In genomic region chr2:223051580-223052375, GRCh38 we compare ENCODE assay signal across 10 cellular contexts. TPM values are rescaled to one million over a fixed set of nuclear protein-coding genes. Genes with fewer than 3 reads are reported as not detected.
DNase-seq lines count a peak whose midpoint lies in the region; TF ChIP-seq lines count a peak whose summit lies in the region.
"Had no signal": no experiment of that assay in that cellular context is flagged by ENCODE, and none has a peak within 500 bp of the region (broad histone marks: within the 10 kb centered on the region; RNA-seq: fewer than 3 reads in every experiment).

A gene with protein sequence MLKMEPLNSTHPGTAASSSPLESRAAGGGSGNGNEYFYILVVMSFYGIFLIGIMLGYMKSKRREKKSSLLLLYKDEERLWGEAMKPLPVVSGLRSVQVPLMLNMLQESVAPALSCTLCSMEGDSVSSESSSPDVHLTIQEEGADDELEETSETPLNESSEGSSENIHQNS (plus strand): TSS chr2:223052190. CDS start chr2:223052831, 641 bp downstream.

- no peak for TF ChIP-seq EP300 in sigmoid colon (IDR thresholded peaks at IDR 0.05)

- H4K20me1 ChIP-seq in hepatocyte (ENCODE audit: insufficient read depth, poor library complexity, severe bottlenecking): no peaks in the 10 kb centered on the region

- H3K36me3 ChIP-seq in ascending aorta (no peaks in the 10 kb centered on the region), hepatocyte (replicated peaks; ENCODE audit: insufficient read depth, low read depth) (no peaks in the 10 kb centered on the region), sigmoid colon (no peaks in the 10 kb centered on the region)

- TF ChIP-seq POLR2A in sigmoid colon (IDR thresholded peaks at IDR 0.05): peak; percentile 51 to 79

- H3K27ac ChIP-seq in ascending aorta (peak within 1 kb of the TSS; percentile 80 to 83), hepatocyte (peak within 1 kb of the TSS; percentile 81), sigmoid colon (peak within 1 kb of the TSS; percentile 84 to 90 (median 90))

- peaks cover 6% of the 10 kb centered on the region for H3K79me2 ChIP-seq in hepatocyte

- 40% methylated on average over 23 of the region's 23 CpGs for WGBS in hepatocyte (ENCODE audit: low lambda C conversion rate, missing lambda C conversion rate)
- 11 to 37% methylated on average over 23 of the region's 23 CpGs for WGBS in sigmoid colon, 2 donors

- H3K4me1 ChIP-seq in ascending aorta: peaks cover 15 to 42% of the 10 kb centered on the region in 2 donors
- H3K4me1 ChIP-seq in hepatocyte (ENCODE audit: insufficient read depth): peaks cover 41% of the 10 kb centered on the region
- peaks cover 0 to 72% (median 56%) of the 10 kb centered on the region in 4 donors for H3K4me1 ChIP-seq in sigmoid colon

- TF ChIP-seq CTCF in ascending aorta (IDR thresholded peaks at IDR 0.05) (no peak), hepatocyte (IDR thresholded peaks at IDR 0.05; ENCODE audit: poor library complexity) (no peak), sigmoid colon (IDR thresholded peaks at IDR 0.05) (no peak)

- H3K9me3 ChIP-seq in ascending aorta (no peaks in the 10 kb centered on the region), hepatocyte (ENCODE audit: low read depth) (no peaks in the 10 kb centered on the region), sigmoid colon (no peaks in the 10 kb centered on the region)

- H3K4me3 ChIP-seq in ascending aorta (peak within 1 kb of the TSS; percentile 57 to 68), hepatocyte (peak within 1 kb of the TSS; percentile 10), sigmoid colon (peak within 1 kb of the TSS; percentile 33 to 67 (median 54))

- H3K9me2 ChIP-seq in hepatocyte (replicated peaks; ENCODE audit: insufficient read depth): no peaks in the 10 kb centered on the region

- H2AFZ ChIP-seq in hepatocyte: peak within 1 kb of the TSS; percentile 50

- H3K4me2 ChIP-seq in hepatocyte: peak within 1 kb of the TSS; percentile 77

- DNase-seq in DMS53 (lab: John Stamatoyannopoulos, UW): peak; percentile 67
- DNase-seq in ascending aorta (ENCODE audit: low spot score in 2 of 2): peak in 1 of 2 donors; percentile 72
- DNase-seq in hepatocyte (ENCODE audit: low spot score): peak; percentile 65
- peak; percentile 81 for DNase-seq in sigmoid colon
- no peak for DNase-seq in NCI-H1048 (lab: John Stamatoyannopoulos, UW)
- no peak for DNase-seq in T-helper 1 cell
- no peak for DNase-seq in NCI-H1417 treated with DMSO at 0.1 percent for 48 hours (lab: John Stamatoyannopoulos, UW)
- no peak for DNase-seq in NCI-H1694 treated with DMSO at 0.1 percent for 48 hours (lab: John Stamatoyannopoulos, UW)
- DNase-seq: GF-D8, NCI-H2107 had no signal

- intact Hi-C loops in ascending aorta (cut with DNase I) (loop anchor here (2.0 to 5.0 kb wide), 4 partner anchors 51 to 416 kb away; no protein-coding TSS in a partner anchor), sigmoid colon (cut with DNase I) (loop anchor here (1.0 to 10.0 kb wide), 3 partner anchors 57 to 1107 kb away; no protein-coding TSS in a partner anchor)

- H3K27me3 ChIP-seq in ascending aorta: no peaks in the 10 kb centered on the region
- no peaks in the 10 kb centered on the region for H3K27me3 ChIP-seq in hepatocyte
- no peaks in the 10 kb centered on the region for H3K27me3 ChIP-seq in sigmoid colon

RNA-seq across cellular contexts. Expression of the gene that starts here (rescaled TPM):
- total RNA-seq in ascending aorta (18.3 TPM), hepatocyte (51.0 and 54.6 TPM in 2 replicates), sigmoid colon (10 to 100 TPM in 2 of 4 donors, 1 to 10 TPM in 2; 5.4 to 18.7 (median 10.1) TPM)
- polyA plus RNA-seq in hepatocyte (47.1 and 51.4 TPM in 2 replicates), sigmoid colon (1 to 10 TPM in 1 of 3 donors, under 1 TPM in 2; 0.23 to 3.8 (median 0.60) TPM)

Comparison
In these comparisons a context has a peak if more than half of its experiments do, and no peak if none do; other contexts are left out.
1. DNase-seq: peak in DMS53 (single experiment), hepatocyte (single experiment) and sigmoid colon (single experiment); none in NCI-H1048 (single experiment), T-helper 1 cell (0 of 5), NCI-H1417 treated with DMSO at 0.1 percent for 48 hours (single experiment) and NCI-H1694 treated with DMSO at 0.1 percent for 48 hours (single experiment).
2. H3K4me3 ChIP-seq: peak in every context shown above with its lines; median percentile 62 in ascending aorta; 54 in sigmoid colon; 10 in hepatocyte.
3. Peak in every context shown above with its lines, with median percentiles within 50 percentile points of each other: H3K27ac ChIP-seq.